In genomic region chr7:159097661-159098423, GRCh38 we compare ENCODE assay signal across 1 cellular context.
TF ChIP-seq lines count a peak whose summit lies in the region.

No MANE protein-coding gene starts in this region.

TF ChIP-seq in K562, 482 proteins besides CTCF, POLR2A, EP300 and RAD21 (continued from another document and continues in another):
- TF ChIP-seq, protein P1, sequence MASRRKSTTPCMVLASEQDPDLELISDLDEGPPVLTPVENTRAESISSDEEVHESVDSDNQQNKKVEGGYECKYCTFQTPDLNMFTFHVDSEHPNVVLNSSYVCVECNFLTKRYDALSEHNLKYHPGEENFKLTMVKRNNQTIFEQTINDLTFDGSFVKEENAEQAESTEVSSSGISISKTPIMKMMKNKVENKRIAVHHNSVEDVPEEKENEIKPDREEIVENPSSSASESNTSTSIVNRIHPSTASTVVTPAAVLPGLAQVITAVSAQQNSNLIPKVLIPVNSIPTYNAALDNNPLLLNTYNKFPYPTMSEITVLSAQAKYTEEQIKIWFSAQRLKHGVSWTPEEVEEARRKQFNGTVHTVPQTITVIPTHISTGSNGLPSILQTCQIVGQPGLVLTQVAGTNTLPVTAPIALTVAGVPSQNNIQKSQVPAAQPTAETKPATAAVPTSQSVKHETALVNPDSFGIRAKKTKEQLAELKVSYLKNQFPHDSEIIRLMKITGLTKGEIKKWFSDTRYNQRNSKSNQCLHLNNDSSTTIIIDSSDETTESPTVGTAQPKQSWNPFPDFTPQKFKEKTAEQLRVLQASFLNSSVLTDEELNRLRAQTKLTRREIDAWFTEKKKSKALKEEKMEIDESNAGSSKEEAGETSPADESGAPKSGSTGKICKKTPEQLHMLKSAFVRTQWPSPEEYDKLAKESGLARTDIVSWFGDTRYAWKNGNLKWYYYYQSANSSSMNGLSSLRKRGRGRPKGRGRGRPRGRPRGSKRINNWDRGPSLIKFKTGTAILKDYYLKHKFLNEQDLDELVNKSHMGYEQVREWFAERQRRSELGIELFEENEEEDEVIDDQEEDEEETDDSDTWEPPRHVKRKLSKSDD (conservative IDR thresholded peaks at IDR 0.05; ENCODE audit: low read length) = no peak
- no peak for TF ChIP-seq HOXB6 (CRISPR knock-in tag; IDR thresholded peaks at IDR 0.05; ENCODE audit: borderline replicate concordance)
- 0 out of 2 replicates have a peak, but pooled peaks have one; percentile 16 for TF ChIP-seq MAFG (tag; conservative IDR thresholded peaks at IDR 0.05)
- TF ChIP-seq, protein P2, sequence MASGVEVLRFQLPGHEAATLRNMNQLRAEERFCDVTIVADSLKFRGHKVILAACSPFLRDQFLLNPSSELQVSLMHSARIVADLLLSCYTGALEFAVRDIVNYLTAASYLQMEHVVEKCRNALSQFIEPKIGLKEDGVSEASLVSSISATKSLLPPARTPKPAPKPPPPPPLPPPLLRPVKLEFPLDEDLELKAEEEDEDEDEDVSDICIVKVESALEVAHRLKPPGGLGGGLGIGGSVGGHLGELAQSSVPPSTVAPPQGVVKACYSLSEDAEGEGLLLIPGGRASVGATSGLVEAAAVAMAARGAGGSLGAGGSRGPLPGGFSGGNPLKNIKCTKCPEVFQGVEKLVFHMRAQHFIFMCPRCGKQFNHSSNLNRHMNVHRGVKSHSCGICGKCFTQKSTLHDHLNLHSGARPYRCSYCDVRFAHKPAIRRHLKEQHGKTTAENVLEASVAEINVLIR (CRISPR knock-in tag; IDR thresholded peaks at IDR 0.05) = no peak
- TF ChIP-seq CXXC5 (CRISPR knock-in tag; IDR thresholded peaks at IDR 0.05) = no peak
- peak; percentile 30; the same call in 1 of the 2 replicates for TF ChIP-seq NFE2 (IDR thresholded peaks at IDR 0.05; ENCODE audit: low read depth)
- TF ChIP-seq CGGBP1 (CRISPR knock-in tag; IDR thresholded peaks at IDR 0.05) = no peak
- TF ChIP-seq, protein P3, sequence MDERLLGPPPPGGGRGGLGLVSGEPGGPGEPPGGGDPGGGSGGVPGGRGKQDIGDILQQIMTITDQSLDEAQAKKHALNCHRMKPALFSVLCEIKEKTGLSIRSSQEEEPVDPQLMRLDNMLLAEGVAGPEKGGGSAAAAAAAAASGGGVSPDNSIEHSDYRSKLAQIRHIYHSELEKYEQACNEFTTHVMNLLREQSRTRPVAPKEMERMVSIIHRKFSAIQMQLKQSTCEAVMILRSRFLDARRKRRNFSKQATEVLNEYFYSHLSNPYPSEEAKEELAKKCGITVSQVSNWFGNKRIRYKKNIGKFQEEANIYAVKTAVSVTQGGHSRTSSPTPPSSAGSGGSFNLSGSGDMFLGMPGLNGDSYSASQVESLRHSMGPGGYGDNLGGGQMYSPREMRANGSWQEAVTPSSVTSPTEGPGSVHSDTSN (CRISPR knock-in tag; IDR thresholded peaks at IDR 0.05; ENCODE audit: low read depth) = peak; percentile 39
- TF ChIP-seq, protein P3 (tag; conservative IDR thresholded peaks at IDR 0.05; ENCODE audit: low read depth) = 0 out of 2 replicates have a peak, but pooled peaks have one; percentile 18
- TF ChIP-seq NFIC (IDR thresholded peaks at IDR 0.05) = no peak
- no peak for TF ChIP-seq RFX1 (IDR thresholded peaks at IDR 0.05)
- no peak for TF ChIP-seq ETV5 (CRISPR knock-in tag; IDR thresholded peaks at IDR 0.05; ENCODE audit: low read depth)
- TF ChIP-seq RBM34 (IDR thresholded peaks at IDR 0.05; ENCODE audit: borderline replicate concordance, insufficient read depth, low read length) = no peak
- no peak for TF ChIP-seq MAX (CRISPR knock-in tag; IDR thresholded peaks at IDR 0.05)
- no peak for TF ChIP-seq CAMTA2 (CRISPR knock-in tag; conservative IDR thresholded peaks at IDR 0.05)
- no peak for TF ChIP-seq TOE1 (IDR thresholded peaks at IDR 0.05; ENCODE audit: borderline replicate concordance)
- no peak for TF ChIP-seq TOE1 (CRISPR knock-in tag; IDR thresholded peaks at IDR 0.05; ENCODE audit: borderline replicate concordance, low read depth)
- TF ChIP-seq RHOXF2B (CRISPR knock-in tag; conservative IDR thresholded peaks at IDR 0.05) = no peak
- TF ChIP-seq ELF1 (tag; IDR thresholded peaks at IDR 0.05) = no peak
- no peak for TF ChIP-seq DPF2 (IDR thresholded peaks at IDR 0.05)
- no peak for TF ChIP-seq EWSR1 (IDR thresholded peaks at IDR 0.05; ENCODE audit: borderline replicate concordance, low read depth, partially characterized antibody)
- no peak for TF ChIP-seq GATA2 (CRISPR knock-in tag; IDR thresholded peaks at IDR 0.05)
- TF ChIP-seq CREB5 (CRISPR knock-in tag; IDR thresholded peaks at IDR 0.05) = no peak
- no peak for TF ChIP-seq RCOR1 (IDR thresholded peaks at IDR 0.05; ENCODE audit: borderline replicate concordance in 1 of 2, low read depth in 2 of 2, low read length in 2 of 2)
- TF ChIP-seq, protein P4, sequence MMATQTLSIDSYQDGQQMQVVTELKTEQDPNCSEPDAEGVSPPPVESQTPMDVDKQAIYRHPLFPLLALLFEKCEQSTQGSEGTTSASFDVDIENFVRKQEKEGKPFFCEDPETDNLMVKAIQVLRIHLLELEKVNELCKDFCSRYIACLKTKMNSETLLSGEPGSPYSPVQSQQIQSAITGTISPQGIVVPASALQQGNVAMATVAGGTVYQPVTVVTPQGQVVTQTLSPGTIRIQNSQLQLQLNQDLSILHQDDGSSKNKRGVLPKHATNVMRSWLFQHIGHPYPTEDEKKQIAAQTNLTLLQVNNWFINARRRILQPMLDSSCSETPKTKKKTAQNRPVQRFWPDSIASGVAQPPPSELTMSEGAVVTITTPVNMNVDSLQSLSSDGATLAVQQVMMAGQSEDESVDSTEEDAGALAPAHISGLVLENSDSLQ (IDR thresholded peaks at IDR 0.05) = peak; percentile 91
- no peak for TF ChIP-seq U2AF2 (optimal IDR thresholded peaks at IDR 0.05; ENCODE audit: low read depth, low read length)
- TF ChIP-seq NCOA6 (IDR thresholded peaks at IDR 0.05) = no peak
- no peak for TF ChIP-seq SMAD4 (CRISPR knock-in tag; conservative IDR thresholded peaks at IDR 0.05)
- TF ChIP-seq HOMEZ (CRISPR knock-in tag; IDR thresholded peaks at IDR 0.05) = no peak
- no peak for TF ChIP-seq NFATC3 (IDR thresholded peaks at IDR 0.05)
- TF ChIP-seq NCOA2 (IDR thresholded peaks at IDR 0.05; ENCODE audit: partially characterized antibody in 2 of 2) = no peak
- TF ChIP-seq FOXP1 (CRISPR knock-in tag; IDR thresholded peaks at IDR 0.05) = no peak
- TF ChIP-seq, protein P5, sequence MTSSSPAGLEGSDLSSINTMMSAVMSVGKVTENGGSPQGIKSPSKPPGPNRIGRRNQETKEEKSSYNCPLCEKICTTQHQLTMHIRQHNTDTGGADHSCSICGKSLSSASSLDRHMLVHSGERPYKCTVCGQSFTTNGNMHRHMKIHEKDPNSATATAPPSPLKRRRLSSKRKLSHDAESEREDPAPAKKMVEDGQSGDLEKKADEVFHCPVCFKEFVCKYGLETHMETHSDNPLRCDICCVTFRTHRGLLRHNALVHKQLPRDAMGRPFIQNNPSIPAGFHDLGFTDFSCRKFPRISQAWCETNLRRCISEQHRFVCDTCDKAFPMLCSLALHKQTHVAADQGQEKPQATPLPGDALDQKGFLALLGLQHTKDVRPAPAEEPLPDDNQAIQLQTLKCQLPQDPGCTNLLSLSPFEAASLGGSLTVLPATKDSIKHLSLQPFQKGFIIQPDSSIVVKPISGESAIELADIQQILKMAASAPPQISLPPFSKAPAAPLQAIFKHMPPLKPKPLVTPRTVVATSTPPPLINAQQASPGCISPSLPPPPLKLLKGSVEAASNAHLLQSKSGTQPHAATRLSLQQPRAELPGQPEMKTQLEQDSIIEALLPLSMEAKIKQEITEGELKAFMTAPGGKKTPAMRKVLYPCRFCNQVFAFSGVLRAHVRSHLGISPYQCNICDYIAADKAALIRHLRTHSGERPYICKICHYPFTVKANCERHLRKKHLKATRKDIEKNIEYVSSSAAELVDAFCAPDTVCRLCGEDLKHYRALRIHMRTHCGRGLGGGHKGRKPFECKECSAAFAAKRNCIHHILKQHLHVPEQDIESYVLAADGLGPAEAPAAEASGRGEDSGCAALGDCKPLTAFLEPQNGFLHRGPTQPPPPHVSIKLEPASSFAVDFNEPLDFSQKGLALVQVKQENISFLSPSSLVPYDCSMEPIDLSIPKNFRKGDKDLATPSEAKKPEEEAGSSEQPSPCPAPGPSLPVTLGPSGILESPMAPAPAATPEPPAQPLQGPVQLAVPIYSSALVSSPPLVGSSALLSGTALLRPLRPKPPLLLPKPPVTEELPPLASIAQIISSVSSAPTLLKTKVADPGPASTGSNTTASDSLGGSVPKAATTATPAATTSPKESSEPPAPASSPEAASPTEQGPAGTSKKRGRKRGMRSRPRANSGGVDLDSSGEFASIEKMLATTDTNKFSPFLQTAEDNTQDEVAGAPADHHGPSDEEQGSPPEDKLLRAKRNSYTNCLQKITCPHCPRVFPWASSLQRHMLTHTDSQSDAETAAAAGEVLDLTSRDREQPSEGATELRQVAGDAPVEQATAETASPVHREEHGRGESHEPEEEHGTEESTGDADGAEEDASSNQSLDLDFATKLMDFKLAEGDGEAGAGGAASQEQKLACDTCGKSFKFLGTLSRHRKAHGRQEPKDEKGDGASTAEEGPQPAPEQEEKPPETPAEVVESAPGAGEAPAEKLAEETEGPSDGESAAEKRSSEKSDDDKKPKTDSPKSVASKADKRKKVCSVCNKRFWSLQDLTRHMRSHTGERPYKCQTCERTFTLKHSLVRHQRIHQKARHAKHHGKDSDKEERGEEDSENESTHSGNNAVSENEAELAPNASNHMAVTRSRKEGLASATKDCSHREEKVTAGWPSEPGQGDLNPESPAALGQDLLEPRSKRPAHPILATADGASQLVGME (CRISPR knock-in tag; IDR thresholded peaks at IDR 0.05) = no peak
- TF ChIP-seq ZBTB5 (IDR thresholded peaks at IDR 0.05) = no peak
- TF ChIP-seq CREBBP (IDR thresholded peaks at IDR 0.05; ENCODE audit: low read depth, low read length) = no peak
